In the genomic region with DNA sequence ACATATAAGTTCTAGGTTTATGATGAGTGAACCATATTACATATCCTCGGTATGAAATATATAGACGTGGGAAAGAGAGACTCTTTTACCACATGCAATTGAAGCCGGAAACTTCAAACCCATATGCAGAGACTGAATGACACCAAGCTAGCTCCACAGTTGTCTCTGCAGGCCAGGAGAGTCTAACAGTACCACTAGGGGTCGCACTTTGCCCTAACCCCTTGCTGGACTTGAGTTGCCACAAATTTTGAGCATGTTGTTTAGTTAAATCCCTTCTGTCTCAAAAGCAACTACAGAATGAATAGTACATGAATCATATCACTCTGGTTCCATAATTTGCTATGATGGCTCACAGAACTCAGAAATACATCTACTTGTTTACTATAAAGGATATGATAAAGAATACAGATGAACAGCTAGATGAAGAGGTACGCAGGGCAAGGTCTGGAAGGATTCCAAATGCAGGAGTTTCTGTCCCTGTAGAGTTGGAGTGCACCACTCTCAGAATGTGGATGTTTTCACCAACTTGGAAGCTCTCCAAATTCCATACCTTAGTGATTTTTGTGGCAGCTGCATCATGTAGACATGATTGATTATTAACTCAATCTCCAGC, we compare ENCODE assay signal across 8 cellular contexts.
DNase-seq lines count a peak whose midpoint lies in the region; ATAC-seq, FAIRE-seq and TF ChIP-seq lines count a peak whose summit lies in the region.

No MANE protein-coding gene starts in this region.

- H3K27ac Mint-ChIP-seq in memory B cell: no peak overlapping the region

- no peaks in the 10 kb centered on the region for H3F3A ChIP-seq in SU-DHL-6 (ENCODE audit: insufficient read depth)

- H2AFZ ChIP-seq in SU-DHL-6 (ENCODE audit: low read depth, low read length, severe bottlenecking): no peak overlapping the region

- H3K9me3 ChIP-seq in SU-DHL-6 (ENCODE audit: insufficient read depth, low read length): no peaks in the 10 kb centered on the region
- no peaks in the 10 kb centered on the region for H3K9me3 ChIP-seq in body of pancreas
- no peaks in the 10 kb centered on the region for H3K9me3 ChIP-seq in thyroid gland

- H3K79me2 ChIP-seq in SU-DHL-6 (ENCODE audit: insufficient read depth, low read length): no peaks in the 10 kb centered on the region

- ATAC-seq in GM21447 (IDR thresholded peaks at IDR 0.05; ENCODE audit: unreplicated experiment): peak; percentile 79
- ATAC-seq in body of pancreas: peak; percentile 30
- peak; percentile 59 for ATAC-seq in memory B cell (ENCODE audit: low read depth)

- no peaks in the 10 kb centered on the region for H3K9me2 ChIP-seq in SU-DHL-6 (replicated peaks; ENCODE audit: insufficient read depth, low read length)

- no peak overlapping the region for H3K4me3 ChIP-seq in SU-DHL-6 (ENCODE audit: insufficient read depth, low read length, poor library complexity, severe bottlenecking)
- no peak overlapping the region for H3K4me3 ChIP-seq in body of pancreas
- no peak overlapping the region for H3K4me3 ChIP-seq in thyroid gland (replicated peaks in 1 of 3)

- no peaks in the 10 kb centered on the region for H3K36me3 ChIP-seq in SU-DHL-6 (ENCODE audit: low read length)
- H3K36me3 ChIP-seq in body of pancreas (replicated peaks in 1 of 2; ENCODE audit: insufficient read depth in 1 of 2, low read depth in 2 of 2): no peaks in the 10 kb centered on the region
- no peaks in the 10 kb centered on the region for H3K36me3 ChIP-seq in thyroid gland

- H3K9ac ChIP-seq in SU-DHL-6 (ENCODE audit: low read length): no peak overlapping the region

- 33 to 44% methylated on average over 5 of the region's 5 CpGs for WGBS in body of pancreas, 2 donors
- 43% methylated on average over 5 of the region's 5 CpGs for WGBS in thyroid gland, 2 donors

- no peak overlapping the region for H3K4me2 ChIP-seq in SU-DHL-6 (ENCODE audit: low read depth, low read length, poor library complexity, severe bottlenecking)

- intact Hi-C loops in body of pancreas (cut with DNase I): no loop called here
- intact Hi-C loops in thyroid gland (cut with DNase I): no loop called here

- H3K4me3 Mint-ChIP-seq in memory B cell: no peak overlapping the region

- H3K36me3 Mint-ChIP-seq in memory B cell: no peaks in the 10 kb centered on the region

- H3K9me3 Mint-ChIP-seq in memory B cell: no peaks in the 10 kb centered on the region

- H3K27ac ChIP-seq in SU-DHL-6 (ENCODE audit: low read depth, low read length): no peak overlapping the region
- H3K27ac ChIP-seq in body of pancreas: no peak overlapping the region
- no peak overlapping the region for H3K27ac ChIP-seq in thyroid gland

- H3K4me1 Mint-ChIP-seq in memory B cell: no peaks in the 10 kb centered on the region

- H3K4me1 ChIP-seq in body of pancreas: no peaks in the 10 kb centered on the region
- no peaks in the 10 kb centered on the region for H3K4me1 ChIP-seq in thyroid gland

- FAIRE-seq in HTR-8/SVneo (lab: Jason Lieb, UNC): peak; percentile 49

- H4K20me1 ChIP-seq in SU-DHL-6 (ENCODE audit: low read depth, low read length): no peaks in the 10 kb centered on the region

- H3K27me3 ChIP-seq in SU-DHL-6 (ENCODE audit: low read length) (peaks cover 2% of the 10 kb centered on the region; the same call in 1 of the 2 replicates), body of pancreas (no peaks in the 10 kb centered on the region), thyroid gland (no peaks in the 10 kb centered on the region)

- DNase-seq in NCI-H2029 treated with DMSO at 0.1 percent for 48 hours (lab: John Stamatoyannopoulos, UW) (peak; percentile 3), NCI-H2029 (lab: John Stamatoyannopoulos, UW) (no peak), HTR-8/SVneo (ENCODE audit: insufficient read length, low spot score) (peak; percentile 31), body of pancreas (peak; percentile 34 to 64 (median 48)), memory B cell (ENCODE audit: low spot score in 2 of 2) (peak; percentile 20 to 25), thyroid gland (peak; percentile 40 to 58)

- peaks cover 10% of the 10 kb centered on the region for H3K27me3 Mint-ChIP-seq in memory B cell

- peak; percentile 96 for TF ChIP-seq CTCF in SU-DHL-6 (IDR thresholded peaks at IDR 0.05; ENCODE audit: insufficient read depth, low read length, poor library complexity, severe bottlenecking)
- TF ChIP-seq CTCF in body of pancreas (IDR thresholded peaks at IDR 0.05): peak; percentile 38 to 56 (median 50)
- peak in 4 of 6 experiments; percentile 17 to 71 (median 41) for TF ChIP-seq CTCF in thyroid gland (IDR thresholded peaks at IDR 0.05)

- TF ChIP-seq POLR2A in body of pancreas (IDR thresholded peaks at IDR 0.05) (no peak), thyroid gland (IDR thresholded peaks at IDR 0.05) (no peak)

Comparison
In these comparisons a context has a peak if more than half of its experiments do, and no peak if none do; other contexts are left out.
1. CTCF ChIP-seq: peak in every context shown above with its lines; median percentile 96 in SU-DHL-6; 50 in body of pancreas; 41 in thyroid gland.